Comparison of ENCODE assay signal across 15 cellular contexts in the genomic region with DNA sequence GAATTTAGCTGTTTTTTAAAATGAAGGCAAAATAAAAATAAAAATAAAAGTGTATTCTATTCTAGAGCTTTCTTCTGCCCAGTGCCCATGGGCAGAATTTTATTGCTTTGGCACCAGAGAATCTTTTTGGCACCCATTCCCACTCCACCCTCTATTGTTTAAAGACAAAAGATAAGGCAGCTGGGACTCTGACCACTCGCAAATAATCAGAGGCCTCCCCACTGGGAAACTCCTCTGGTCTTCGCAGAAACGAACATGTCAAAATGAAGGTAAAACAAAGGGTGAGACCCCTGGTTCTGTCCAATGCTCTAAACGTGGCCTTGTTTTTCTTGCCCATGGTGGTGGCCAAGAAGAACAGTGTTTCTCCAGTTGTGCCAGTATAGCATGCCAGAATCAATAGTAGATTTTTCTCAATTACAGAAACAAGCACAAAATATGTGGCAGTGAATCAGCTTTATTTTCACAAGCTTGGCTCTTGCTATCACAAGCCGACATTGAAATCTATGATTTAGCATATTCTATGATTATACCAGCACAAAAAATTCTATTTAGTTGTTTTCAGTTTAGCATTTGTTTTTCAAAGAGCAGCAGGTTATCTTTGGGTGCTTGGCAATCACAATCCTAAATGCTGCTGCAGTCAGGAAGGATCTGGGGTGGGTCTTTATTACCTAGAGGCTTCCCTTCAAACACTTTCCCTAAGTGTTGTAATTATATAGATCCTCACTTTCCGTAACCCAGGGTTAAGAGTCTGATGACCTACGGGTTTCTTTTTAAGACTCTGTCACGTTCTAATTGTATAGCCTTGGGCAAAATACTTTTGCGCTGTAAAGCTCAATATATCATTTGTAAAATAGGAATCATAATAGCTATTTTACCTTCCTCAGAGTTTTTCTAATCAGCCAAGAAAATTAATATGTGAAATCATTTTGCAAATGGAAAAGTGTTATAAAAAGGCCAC. TPM values are rescaled to one million over a fixed set of nuclear protein-coding genes. Genes with fewer than 3 reads are reported as not detected.
DNase-seq lines count a peak whose midpoint lies in the region; ATAC-seq and TF ChIP-seq lines count a peak whose summit lies in the region.
"Had no signal": no experiment of that assay in that cellular context is flagged by ENCODE, and none has a peak within 500 bp of the region (broad histone marks: within the 10 kb centered on the region; RNA-seq: fewer than 3 reads in every experiment).

No MANE protein-coding gene starts in this region.

- no peak for TF ChIP-seq CTCF in suprapubic skin (IDR thresholded peaks at IDR 0.05)
- no peak for TF ChIP-seq CTCF in Peyer's patch (IDR thresholded peaks at IDR 0.05)

- DNase-seq in NCI-H1092 treated with DMSO at 0.1 percent for 48 hours (lab: John Stamatoyannopoulos, UW) (peak; percentile 84), NCI-H446 treated with DMSO at 0.1 percent for 48 hours (lab: John Stamatoyannopoulos, UW) (peak; percentile 15), fibroblast of gingiva (ENCODE audit: low read depth) (peak; percentile 61), suprapubic skin (ENCODE audit: low spot score in 2 of 2) (no peak), Peyer's patch (no peak)
- DNase-seq in stimulated activated CD4-positive, alpha-beta T cell treated with anti-CD3 and anti-CD28 coated beads, Interleukin-15, amount 100 ng/mL, for 24 hours, result no peak
- DNase-seq: activated CD8-positive, alpha-beta memory T cell treated with anti-CD3 and anti-CD28 coated beads, Interleukin-2, amount 10 ng/mL, durations not matched to agents 7 days and 5 days; activated naive CD8-positive, alpha-beta T cell treated with anti-CD3 and anti-CD28 coated beads, Interleukin-2, amount 10 ng/mL, durations not matched to agents 7 days and 5 days; CD4-positive, alpha-beta T cell; MV-4-11; stimulated activated CD4-positive, alpha-beta T cell treated with anti-CD3 and anti-CD28 coated beads, Interleukin-4, amount 100 ng/mL, for 24 hours; stimulated activated naive B cell treated with anti-CD40 and anti-IgM and Interleukin-4, amounts not matched to agents 10 μg/mL and 1 μg/mL and 100 μg/mL, for 72 hours had no signal

- H3K36me3 ChIP-seq in suprapubic skin, result peaks cover 6% of the 10 kb centered on the region
- peaks cover 0 to 7% (median 0%) of the 10 kb centered on the region in 3 donors for H3K36me3 ChIP-seq in Peyer's patch

- H3K4me3 ChIP-seq in suprapubic skin, result peak overlapping the region; percentile 5
- H3K4me3 ChIP-seq in Peyer's patch, result no peak overlapping the region
- H3K4me3 ChIP-seq: SK-N-MC had no signal

- WGBS in suprapubic skin, result 36% methylated on average over 9 of the region's 9 CpGs

- ATAC-seq in GM19397 (IDR thresholded peaks at IDR 0.05; ENCODE audit: unreplicated experiment), result no peak
- ATAC-seq: activated CD8-positive, alpha-beta memory T cell treated with anti-CD3 and anti-CD28 coated beads, Interleukin-2, amount 10 ng/mL, durations not matched to agents 7 days and 5 days; stimulated activated naive B cell treated with anti-CD40 and anti-IgM and Interleukin-4, amounts not matched to agents 10 μg/mL and 1 μg/mL and 100 μg/mL, for 72 hours had no signal

- no peak for TF ChIP-seq POLR2A in suprapubic skin (IDR thresholded peaks at IDR 0.05)
- TF ChIP-seq POLR2A in Peyer's patch (IDR thresholded peaks at IDR 0.05), result no peak

- no peaks in the 10 kb centered on the region for H3K27me3 ChIP-seq in suprapubic skin
- no peaks in the 10 kb centered on the region for H3K27me3 ChIP-seq in Peyer's patch
- H3K27me3 ChIP-seq: foreskin keratinocyte had no signal

- TF ChIP-seq EP300 in suprapubic skin (IDR thresholded peaks at IDR 0.05), result no peak

- H3K9me3 ChIP-seq in suprapubic skin (no peaks in the 10 kb centered on the region), Peyer's patch (no peaks in the 10 kb centered on the region)

- H3K27ac ChIP-seq in suprapubic skin (peak overlapping the region; percentile 39), Peyer's patch (no peak overlapping the region)
- H3K27ac ChIP-seq: foreskin keratinocyte, SK-N-MC had no signal

- H3K4me1 ChIP-seq in suprapubic skin (peaks cover 19% of the 10 kb centered on the region), Peyer's patch (peaks cover 0 to 9% (median 0%) of the 10 kb centered on the region in 4 donors)

RNA-seq across cellular contexts. Expression of a gene that starts 50.5 kb away (rescaled TPM):
- total RNA-seq in suprapubic skin (10 to 100 TPM; 10.5 to 17.6 (median 12.6) TPM), Peyer's patch (10 to 100 TPM in 2 of 4 donors, 1 to 10 TPM in 2; 5.2 to 29.7 (median 9.3) TPM)
- total RNA-seq: CD4-positive, alpha-beta T cell had no signal

Comparison
In these comparisons a context has a peak if more than half of its experiments do, and no peak if none do; other contexts are left out.
1. DNase-seq: peak in NCI-H1092 treated with DMSO at 0.1 percent for 48 hours (single experiment), NCI-H446 treated with DMSO at 0.1 percent for 48 hours (single experiment) and fibroblast of gingiva (single experiment); none in suprapubic skin (0 of 2), stimulated activated CD4-positive, alpha-beta T cell treated with anti-CD3 and anti-CD28 coated beads, Interleukin-15, amount 100 ng/mL, for 24 hours (single experiment) and Peyer's patch (0 of 3).